23 cellular contexts compared by ENCODE assay signal in the genomic region with DNA sequence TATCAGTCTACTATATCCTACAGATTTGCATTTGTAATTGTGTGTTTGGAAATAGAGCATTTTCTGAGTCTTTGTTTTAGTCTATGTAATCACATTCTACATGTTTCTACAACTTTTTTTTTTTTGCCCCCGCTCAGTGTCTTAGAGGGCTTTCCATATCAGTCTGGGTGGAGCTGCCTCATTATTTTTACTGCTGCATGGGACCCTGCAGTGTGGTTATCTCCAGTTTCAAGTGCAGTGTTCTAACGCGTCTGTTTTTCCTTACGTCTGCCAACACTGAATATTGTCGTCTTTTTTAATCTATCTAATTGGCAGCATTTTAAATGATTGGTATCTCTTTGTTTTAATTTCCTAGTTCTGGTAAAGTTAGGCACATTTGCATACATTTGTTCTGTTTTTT. TPM values are rescaled to one million over a fixed set of nuclear protein-coding genes. Genes with fewer than 3 reads are reported as not detected.
"Had no signal": no experiment of that assay in that cellular context is flagged by ENCODE, and none has a peak within 500 bp of the region (broad histone marks: within the 10 kb centered on the region; RNA-seq: fewer than 3 reads in every experiment).

No MANE protein-coding gene starts in this region.

- ATAC-seq: activated CD4-positive, alpha-beta T cell treated with anti-CD3 and anti-CD28 coated beads for 36 hours; effector memory CD8-positive, alpha-beta T cell; stimulated activated naive CD8-positive, alpha-beta T cell treated with anti-CD3 and anti-CD28 coated beads, Interleukin-15, Interleukin-2, amounts not matched to agents 100 U/mL and 50 U/mL, for 24 hours had no signal

- H3K27me3 Mint-ChIP-seq: activated B cell treated with CpG ODN at 0.5 μM for 24 hours; activated CD4-positive, alpha-beta memory T cell treated with anti-CD3 and anti-CD28 coated beads for 36 hours; activated CD4-positive, alpha-beta T cell treated with anti-CD3 and anti-CD28 coated beads for 36 hours; activated naive CD8-positive, alpha-beta T cell treated with anti-CD3 and anti-CD28 coated beads for 36 hours; effector memory CD8-positive, alpha-beta T cell had no signal

- H3K9me3 ChIP-seq: colonic mucosa, left ventricle myocardium inferior, SK-N-SH, upper lobe of left lung had no signal

- H3K9me3 Mint-ChIP-seq: activated B cell treated with CpG ODN at 0.5 μM for 24 hours; activated CD4-positive, alpha-beta memory T cell treated with anti-CD3 and anti-CD28 coated beads for 36 hours; activated naive CD8-positive, alpha-beta T cell treated with anti-CD3 and anti-CD28 coated beads for 36 hours; effector memory CD8-positive, alpha-beta T cell; nephron had no signal

- H3K4me1 Mint-ChIP-seq: nephron had no signal

- H3K27ac Mint-ChIP-seq: activated B cell treated with CpG ODN at 0.5 μM for 24 hours; activated CD4-positive, alpha-beta memory T cell treated with anti-CD3 and anti-CD28 coated beads for 36 hours; activated CD4-positive, alpha-beta T cell treated with anti-CD3 and anti-CD28 coated beads for 36 hours; activated naive CD8-positive, alpha-beta T cell treated with anti-CD3 and anti-CD28 coated beads for 36 hours; nephron had no signal

- H3K4me1 ChIP-seq: colonic mucosa, parathyroid adenoma, upper lobe of left lung had no signal

- H3K27me3 ChIP-seq: colonic mucosa, dorsolateral prefrontal cortex, upper lobe of left lung had no signal

- H3K4me3 ChIP-seq: colonic mucosa, dorsolateral prefrontal cortex, left ventricle myocardium inferior, upper lobe of left lung had no signal

- H3K79me2 ChIP-seq: parathyroid adenoma had no signal

- H3K36me3 ChIP-seq: colonic mucosa had no signal

- H2AFZ ChIP-seq: parathyroid adenoma had no signal

- H3K27ac ChIP-seq: colonic mucosa, dorsolateral prefrontal cortex, epithelial cell of prostate, left ventricle myocardium inferior, parathyroid adenoma, upper lobe of left lung had no signal

- H3K4me3 Mint-ChIP-seq: activated B cell treated with CpG ODN at 0.5 μM for 24 hours; activated CD4-positive, alpha-beta memory T cell treated with anti-CD3 and anti-CD28 coated beads for 36 hours; activated CD4-positive, alpha-beta T cell treated with anti-CD3 and anti-CD28 coated beads for 36 hours; activated naive CD8-positive, alpha-beta T cell treated with anti-CD3 and anti-CD28 coated beads for 36 hours; effector memory CD8-positive, alpha-beta T cell; nephron had no signal

- DNase-seq: activated B cell treated with CpG ODN at 0.5 μM for 24 hours; activated CD4-positive, alpha-beta memory T cell treated with anti-CD3 and anti-CD28 coated beads for 36 hours; activated CD4-positive, alpha-beta T cell treated with anti-CD3 and anti-CD28 coated beads for 36 hours; activated naive CD4-positive, alpha-beta T cell treated with Interleukin-2 at 50 U/mL for 16 hours; activated naive CD8-positive, alpha-beta T cell treated with anti-CD3 and anti-CD28 coated beads for 36 hours; activated T-cell treated with anti-CD3 and anti-CD28 coated beads, Interleukin-2, amount 50 U/mL, for 48 hours; colonic mucosa; effector memory CD8-positive, alpha-beta T cell; left ventricle myocardium inferior; right cardiac atrium; SK-N-SH; stimulated activated CD4-positive, alpha-beta T cell treated with anti-CD3 and anti-CD28 coated beads, Interleukin-12 subunit alpha, Interleukin-12 subunit beta, amount 100 ng/mL, for 4 hours; stimulated activated CD4-positive, alpha-beta T cell treated with anti-CD3 and anti-CD28 coated beads, Interleukin-4, amount 100 ng/mL, for 4 hours; stimulated activated naive CD8-positive, alpha-beta T cell treated with anti-CD3 and anti-CD28 coated beads, Interleukin-15, Interleukin-2, amounts not matched to agents 100 U/mL and 50 U/mL, for 24 hours had no signal

- H3K4me2 ChIP-seq: SK-N-SH had no signal

- H3K9me2 ChIP-seq: SK-N-SH had no signal

RNA-seq across cellular contexts. Expression of a gene that starts 53.4 kb away (rescaled TPM):
- total RNA-seq: fibroblast of villous mesenchyme, myocyte, skeletal muscle tissue, subcutaneous adipose tissue had no signal
